In the genomic region with DNA sequence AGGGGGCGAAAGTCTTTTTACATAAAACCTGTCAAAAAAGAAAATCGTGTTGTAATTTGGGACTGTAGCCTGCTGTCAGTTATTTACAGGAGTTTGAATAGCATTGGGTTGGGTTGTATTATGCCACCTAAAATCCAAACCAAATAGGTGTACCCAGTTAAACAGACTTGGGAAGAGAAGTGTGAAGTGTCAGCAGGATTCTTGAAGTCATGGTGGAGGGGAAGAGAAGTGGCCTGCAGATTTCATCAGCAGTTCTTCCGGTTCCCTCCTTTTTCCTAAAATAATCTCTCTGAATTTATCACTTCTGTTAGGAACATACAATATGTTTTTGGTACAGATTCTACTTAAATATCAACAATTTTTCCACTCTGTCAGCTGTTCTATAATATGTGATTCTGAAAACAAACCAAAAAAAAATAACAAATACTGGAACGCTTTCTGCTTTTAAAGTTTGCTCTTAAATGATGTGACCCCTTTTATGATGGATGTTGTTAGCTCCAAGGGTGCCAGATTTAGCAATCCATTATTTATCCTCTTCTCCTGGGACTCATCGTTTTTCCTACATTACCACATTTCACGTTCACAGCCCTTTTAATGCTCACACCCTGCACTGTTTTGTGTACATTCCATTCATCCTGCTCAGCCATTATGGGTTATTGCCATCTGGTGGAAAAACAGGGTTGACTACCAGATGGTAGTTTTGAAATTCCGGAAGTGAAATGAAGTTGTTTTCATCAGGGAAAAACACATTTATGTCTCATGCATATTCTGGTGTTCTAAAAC, we compare ENCODE assay signal across 8 cellular contexts. TPM values are rescaled to one million over a fixed set of nuclear protein-coding genes. Genes with fewer than 3 reads are reported as not detected.
DNase-seq lines count a peak whose midpoint lies in the region; ATAC-seq and TF ChIP-seq lines count a peak whose summit lies in the region.

No MANE protein-coding gene starts in this region.

- H2AFZ ChIP-seq in OCI-LY7 (ENCODE audit: low read length): peak overlapping the region; percentile 31; the same call in 1 of the 2 replicates
- H2AFZ ChIP-seq in neural progenitor cell (replicated peaks): no peak overlapping the region

- POLR2A ChIA-PET in OCI-LY7 (lab: Charles Lee): interaction anchor here (0.9 to 1.3 kb wide), 4 partner anchors 16 to 108 kb away, joined by 3 to 5 read pairs (median 4); no protein-coding TSS in a partner anchor

- no peak overlapping the region for H3K9ac ChIP-seq in neural progenitor cell

- peak; percentile 78 for DNase-seq in H4 (ENCODE audit: low spot score)
- peak; percentile 34 for DNase-seq in OCI-LY7 (ENCODE audit: low spot score)
- peak; percentile 37 for DNase-seq in epidermal melanocyte (ENCODE audit: insufficient read length, low spot score)
- DNase-seq in nephron progenitor cell: no peak
- DNase-seq in neural progenitor cell (ENCODE audit: low spot score): no peak
- DNase-seq in GOT3 (lab: John Stamatoyannopoulos, UW): no peak

- H3K27ac ChIP-seq in OCI-LY7 (ENCODE audit: low read depth, low read length, poor library complexity, severe bottlenecking) (no peak overlapping the region), neural progenitor cell (no peak overlapping the region)

- CTCF ChIA-PET in OCI-LY7 (lab: Charles Lee; ENCODE audit: unreplicated experiment): no interaction called here

- no peak for ATAC-seq in GM19324 (IDR thresholded peaks at IDR 0.05; ENCODE audit: low FRiP score, unreplicated experiment)
- ATAC-seq in HG02571 (IDR thresholded peaks at IDR 0.05; ENCODE audit: unreplicated experiment): no peak

- no peaks in the 10 kb centered on the region for H3K9me2 ChIP-seq in OCI-LY7 (ENCODE audit: insufficient read depth, low read length)

- no TSS peak for BruUV-seq in OCI-LY7 (replicated peaks; lab: Mats Ljungman, UMichigan)

- no peak overlapping the region for H3K4me3 ChIP-seq in OCI-LY7 (ENCODE audit: low read depth, low read length, poor library complexity, severe bottlenecking)
- H3K4me3 ChIP-seq in neural progenitor cell: no peak overlapping the region

- H3F3A ChIP-seq in neural progenitor cell (ENCODE audit: low read depth): peaks cover 4% of the 10 kb centered on the region

- H3K36me3 ChIP-seq in OCI-LY7 (ENCODE audit: insufficient read depth, low read length): no peaks in the 10 kb centered on the region
- no peaks in the 10 kb centered on the region for H3K36me3 ChIP-seq in neural progenitor cell

- H3K4me2 ChIP-seq in OCI-LY7 (ENCODE audit: low read length) (no peak overlapping the region), neural progenitor cell (no peak overlapping the region)

- H4K20me1 ChIP-seq in OCI-LY7 (ENCODE audit: insufficient read depth, low read length) (no peaks in the 10 kb centered on the region), neural progenitor cell (ENCODE audit: low read depth) (no peaks in the 10 kb centered on the region)

- H3K9me3 Mint-ChIP-seq in nephron progenitor cell (peaks cover 21% of the 10 kb centered on the region), neural progenitor cell (peaks cover 4% of the 10 kb centered on the region)

- intact Hi-C loops in OCI-LY7 (cut with micrococcal nuclease; ENCODE audit: unreplicated experiment): loop anchor here (1.0 kb wide), 2 partner anchors 85 to 110 kb away; no protein-coding TSS in a partner anchor

- peak overlapping the region; percentile 0 for H3K27ac Mint-ChIP-seq in nephron progenitor cell
- no peak overlapping the region for H3K27ac Mint-ChIP-seq in neural progenitor cell

- H3K79me2 ChIP-seq in OCI-LY7 (ENCODE audit: insufficient read depth, low read depth, low read length) (no peaks in the 10 kb centered on the region), neural progenitor cell (ENCODE audit: low read depth) (no peaks in the 10 kb centered on the region)

- H3K9me3 ChIP-seq in OCI-LY7 (ENCODE audit: low read length): no peaks in the 10 kb centered on the region
- no peaks in the 10 kb centered on the region for H3K9me3 ChIP-seq in neural progenitor cell (ENCODE audit: low read depth)

- TF ChIP-seq CTCF in OCI-LY7 (conservative IDR thresholded peaks at IDR 0.05; ENCODE audit: low read length): peak; percentile 62
- no peak for TF ChIP-seq CTCF in nephron progenitor cell (IDR thresholded peaks at IDR 0.05)
- no peak for TF ChIP-seq CTCF in neural progenitor cell (IDR thresholded peaks at IDR 0.05)

- H3K27me3 Mint-ChIP-seq in nephron progenitor cell (ENCODE audit: low read depth, poor library complexity): no peaks in the 10 kb centered on the region
- H3K27me3 Mint-ChIP-seq in neural progenitor cell (ENCODE audit: insufficient read depth, low read depth): peaks cover 2% of the 10 kb centered on the region

- H3K4me3 Mint-ChIP-seq in nephron progenitor cell (no peak overlapping the region), neural progenitor cell (no peak overlapping the region)

- peaks cover 14% of the 10 kb centered on the region for H3K4me1 Mint-ChIP-seq in nephron progenitor cell
- peaks cover 15% of the 10 kb centered on the region for H3K4me1 Mint-ChIP-seq in neural progenitor cell

- no peaks in the 10 kb centered on the region for H3K27me3 ChIP-seq in neural progenitor cell

- peaks cover 7% of the 10 kb centered on the region for H3K4me1 ChIP-seq in OCI-LY7 (ENCODE audit: insufficient read depth, low read length, poor library complexity, severe bottlenecking)
- peaks cover 10% of the 10 kb centered on the region for H3K4me1 ChIP-seq in neural progenitor cell

- H3K36me3 Mint-ChIP-seq in nephron progenitor cell (ENCODE audit: low read depth) (peaks cover 24% of the 10 kb centered on the region), neural progenitor cell (no peaks in the 10 kb centered on the region)

RNA-seq across cellular contexts. Expression of gene ARHGAP12, which starts 18.7 kb away (rescaled TPM):
- total RNA-seq in H4 (2014; rRNA removed; shearing (Covaris generic)): 18.6 and 18.7 TPM in 2 replicates
- total RNA-seq in OCI-LY7 (2014; rRNA removed; shearing (Covaris generic)): 11.8 and 15.6 TPM in 2 replicates
- 14.0 and 14.5 TPM in 2 replicates for total RNA-seq in OCI-LY7 (2022)
- 45.9 and 68.9 TPM in 2 replicates for total RNA-seq in neural progenitor cell (ENCODE audit: low replicate concordance)

Comparison
In these comparisons a context has a peak if more than half of its experiments do, and no peak if none do; other contexts are left out.
1. DNase-seq: peak in H4 (single experiment), OCI-LY7 (single experiment) and epidermal melanocyte (single experiment); none in nephron progenitor cell (single experiment), neural progenitor cell (single experiment) and GOT3 (single experiment).